7 cellular contexts compared by ENCODE assay signal in the genomic region with DNA sequence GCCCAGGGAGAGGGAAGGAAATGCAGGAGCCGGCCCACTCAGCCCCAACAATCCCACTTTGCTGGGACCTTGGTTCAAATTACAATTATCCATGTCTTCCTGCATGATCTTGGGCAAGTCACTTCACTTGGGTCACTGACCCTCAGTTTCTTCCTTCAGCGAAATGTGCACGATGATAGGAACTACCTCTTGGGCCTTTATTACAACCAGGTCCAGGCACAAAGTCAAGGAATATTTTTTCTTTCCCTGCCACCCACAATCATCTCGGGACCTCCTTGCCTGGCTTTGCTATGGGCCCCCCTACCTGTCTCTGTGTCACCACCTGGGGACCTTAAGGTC. TPM values are rescaled to one million over a fixed set of nuclear protein-coding genes. Genes with fewer than 3 reads are reported as not detected.
DNase-seq lines count a peak whose midpoint lies in the region; ATAC-seq and TF ChIP-seq lines count a peak whose summit lies in the region.
"Had no signal": no experiment of that assay in that cellular context is flagged by ENCODE, and none has a peak within 500 bp of the region (broad histone marks: within the 10 kb centered on the region; RNA-seq: fewer than 3 reads in every experiment).

No MANE protein-coding gene starts in this region.

- CTCF ChIA-PET in Panc1 (lab: Charles Lee) = no interaction called here

- intact Hi-C loops in Panc1 (cut with micrococcal nuclease; ENCODE audit: unreplicated experiment) = no loop called here

- peak overlapping the region; percentile 39; the same call in 1 of the 2 replicates for H3K27ac ChIP-seq in Panc1 (ENCODE audit: low read length)
- peak overlapping the region; percentile 6 to 70 for H3K27ac ChIP-seq in esophagus (ENCODE audit: low read depth in 2 of 2, low read length in 1 of 2)
- peak overlapping the region in 19 of 21 experiments; percentile 29 to 86 (median 76) for H3K27ac ChIP-seq in skin epidermis

- POLR2A ChIA-PET in Panc1 (lab: Charles Lee) = no interaction called here

- H3K4me1 ChIP-seq in Panc1 (ENCODE audit: control insufficient read depth, insufficient read depth, low read length) (peaks cover 18% of the 10 kb centered on the region), esophagus (ENCODE audit: control insufficient read depth in 2 of 2, insufficient read depth in 2 of 2, low read length in 1 of 2) (peaks cover 10 to 11% of the 10 kb centered on the region in 2 donors)

- WGBS in esophagus, 2 donors = 16 to 23% methylated on average over 4 of the region's 4 CpGs

- H3K36me3 ChIP-seq in Panc1 (ENCODE audit: control insufficient read depth, insufficient read depth, low read length) = no peaks in the 10 kb centered on the region
- no peaks in the 10 kb centered on the region for H3K36me3 ChIP-seq in esophagus (ENCODE audit: control insufficient read depth in 2 of 2, insufficient read depth in 2 of 2, low read length in 1 of 2)

- H3K9me3 ChIP-seq in Panc1 (ENCODE audit: control insufficient read depth, insufficient read depth, low read depth, low read length) = no peaks in the 10 kb centered on the region
- no peaks in the 10 kb centered on the region for H3K9me3 ChIP-seq in esophagus (ENCODE audit: control insufficient read depth in 2 of 2, insufficient read depth in 1 of 2, low read depth in 1 of 2, low read length in 1 of 2)

- TF ChIP-seq CTCF in Panc1 (IDR thresholded peaks at IDR 0.05) = no peak

- no peak for DNase-seq in Panc1 (ENCODE audit: low read depth, low spot score)
- no peak for DNase-seq in NCI-H446 (lab: John Stamatoyannopoulos, UW)
- DNase-seq in SW480 (ENCODE audit: low spot score) = no peak

- BruUV-seq in Panc1 (replicated peaks; lab: Mats Ljungman, UMichigan) = no TSS peak

- no peak for ATAC-seq in Panc1
- no peak for ATAC-seq in HG03095 (IDR thresholded peaks at IDR 0.05; ENCODE audit: unreplicated experiment)

- H3K4me3 ChIP-seq in Panc1 (ENCODE audit: low read depth in 2 of 2, low read length in 2 of 2) (peak overlapping the region; percentile 39 to 62; a peak in 3 of 4 replicates), esophagus (ENCODE audit: low read depth in 1 of 2, low read length in 2 of 2) (peak overlapping the region; percentile 41 to 43), skin epidermis (peak overlapping the region in 6 of 7 experiments; percentile 33 to 53 (median 42))

- in situ Hi-C loops in Panc1 (cut with HindIII; ENCODE audit: low pct_unique_long_range_greater_than_20kb, low sequenced_read_pairs) = no loop called here

- H3K27me3 ChIP-seq in Panc1 (ENCODE audit: control insufficient read depth, insufficient read depth, low read length) (no peaks in the 10 kb centered on the region), esophagus (ENCODE audit: control insufficient read depth in 1 of 2, insufficient read depth in 2 of 2, low read length in 2 of 2) (no peaks in the 10 kb centered on the region)

RNA-seq across cellular contexts. Expression of gene PLTP, which starts 0.4 kb away (rescaled TPM):
- 17.7 TPM for total RNA-seq in Panc1 (2021; ENCODE audit: unreplicated experiment)
- 73.4 TPM for polyA plus RNA-seq in Panc1 (2012; ENCODE audit: insufficient read length)
- 10 to 100 TPM; 27.0 to 27.2 TPM for polyA plus RNA-seq in esophagus

RNA-seq across cellular contexts. Expression of gene CTSA, which starts 21.2 kb away (rescaled TPM):
- 232 TPM for total RNA-seq in Panc1 (2021; ENCODE audit: unreplicated experiment)
- 267 TPM for polyA plus RNA-seq in Panc1 (2012; ENCODE audit: insufficient read length)
- polyA plus RNA-seq in esophagus = 10 to 100 TPM; 43.6 to 55.0 TPM

RNA-seq across cellular contexts. Expression of gene NEURL2, which starts 21.3 kb away (rescaled TPM):
- 3.0 TPM for total RNA-seq in Panc1 (2021; ENCODE audit: unreplicated experiment)
- 4.1 TPM for polyA plus RNA-seq in Panc1 (2012; ENCODE audit: insufficient read length)
- polyA plus RNA-seq in esophagus = 1 to 10 TPM; 1.4 to 2.5 TPM

RNA-seq across cellular contexts. Expression of gene PCIF1, which starts 22.2 kb away (rescaled TPM):
- 24.6 TPM for total RNA-seq in Panc1 (2021; ENCODE audit: unreplicated experiment)
- 34.8 TPM for polyA plus RNA-seq in Panc1 (2012; ENCODE audit: insufficient read length)
- polyA plus RNA-seq in esophagus = 10 to 100 TPM; 18.0 to 20.9 TPM

RNA-seq across cellular contexts. Expression of gene SPATA25, which starts 24.9 kb away (rescaled TPM):
- total RNA-seq in Panc1 (2021; ENCODE audit: unreplicated experiment) = 1.8 TPM
- 0.99 TPM for polyA plus RNA-seq in Panc1 (2012; ENCODE audit: insufficient read length)
- polyA plus RNA-seq in esophagus = under 1 TPM; 0.76 to 0.96 TPM
- total RNA-seq: NCI-H460 had no signal
